ENCODE assay signal across 14 cellular contexts in genomic region chr16:68668266-68668665, GRCh38. TPM values are rescaled to one million over a fixed set of nuclear protein-coding genes. Genes with fewer than 3 reads are reported as not detected.
DNase-seq lines count a peak whose midpoint lies in the region; ATAC-seq, FAIRE-seq and TF ChIP-seq lines count a peak whose summit lies in the region.
"Had no signal": no experiment of that assay in that cellular context is flagged by ENCODE, and none has a peak within 500 bp of the region (broad histone marks: within the 10 kb centered on the region; RNA-seq: fewer than 3 reads in every experiment).

No MANE protein-coding gene starts in this region.

- intact Hi-C loops in GM12878 (cut with micrococcal nuclease; ENCODE audit: unreplicated experiment): no loop called here
- intact Hi-C loops in vagina (cut with DNase I): no loop called here

- peak; percentile 81 for FAIRE-seq in GM12878 (lab: Jason Lieb, UNC)
- FAIRE-seq: GM18507, H54 had no signal

- CTCF ChIA-PET in GM12878 (lab: Yijun Ruan, JAX): interaction anchor here (0.9 kb wide), 1 partner anchor 78 kb away, joined by 3 read pairs; no protein-coding TSS in a partner anchor

- no TSS peak for BruUV-seq in GM12878 (replicated peaks; lab: Mats Ljungman, UMichigan)

- no peaks in the 10 kb centered on the region for H3K79me2 ChIP-seq in GM12878 (ENCODE audit: control insufficient read depth, insufficient read depth, low read length)

- H3K4me3 ChIP-seq in GM12878 (no peak overlapping the region), vagina (no peak overlapping the region), HAP-1 (no peak overlapping the region)
- H3K4me3 ChIP-seq: thyroid gland had no signal

- no peak overlapping the region for H3K9ac ChIP-seq in GM12878 (ENCODE audit: control insufficient read depth, insufficient read depth, low read length)
- H3K9ac ChIP-seq: SK-N-SH had no signal

- TF ChIP-seq POLR2A in GM12878 (IDR thresholded peaks at IDR 0.05; ENCODE audit: low read depth, low read length) (no peak), vagina (IDR thresholded peaks at IDR 0.05) (no peak)

- no peak for TF ChIP-seq EP300 in GM12878 (IDR thresholded peaks at IDR 0.05; ENCODE audit: borderline replicate concordance in 1 of 2, control insufficient read depth in 1 of 2, low read depth in 2 of 2, low read length in 2 of 2)

- H3K27ac ChIP-seq in GM12878 (ENCODE audit: control insufficient read depth, insufficient read depth) (no peak overlapping the region; the same call in 1 of the 2 replicates), vagina (peak overlapping the region; percentile 33)
- H3K27ac ChIP-seq: thyroid gland had no signal

- no peak for TF ChIP-seq RAD21 in GM12878 (IDR thresholded peaks at IDR 0.05; ENCODE audit: insufficient read depth, low read depth, low read length)

- WGBS in GM12878 (ENCODE audit: insufficient coverage, insufficient replicate concordance, low lambda C conversion rate, missing lambda C conversion rate): 0% methylated on average over 4 of the region's 4 CpGs

- RAD21 ChIA-PET in GM12878 (lab: Charles Lee; ENCODE audit: unreplicated experiment): interaction anchor here (1.0 kb wide), 1 partner anchor 235 kb away, joined by 3 read pairs; no protein-coding TSS in a partner anchor

- no peaks in the 10 kb centered on the region for H3K9me3 ChIP-seq in GM12878 (replicated peaks; ENCODE audit: control insufficient read depth, insufficient read depth, low read length)
- no peaks in the 10 kb centered on the region for H3K9me3 ChIP-seq in vagina
- no peaks in the 10 kb centered on the region for H3K9me3 ChIP-seq in HAP-1
- H3K9me3 ChIP-seq: SK-N-SH, thyroid gland had no signal

- SMC1A ChIA-PET in GM12878 (lab: Charles Lee; ENCODE audit: uncharacterized antibody, unreplicated experiment): interaction anchor here (0.6 kb wide), 1 partner anchor 180 kb away, joined by 5 read pairs; no protein-coding TSS in a partner anchor

- H4K20me1 ChIP-seq in GM12878 (ENCODE audit: control insufficient read depth, insufficient read depth): no peaks in the 10 kb centered on the region

- peak; percentile 30 to 48 for DNase-seq in stimulated activated CD4-positive, alpha-beta T cell treated with anti-CD3 and anti-CD28 coated beads, Interleukin-15, amount 100 ng/mL, for 48 hours (ENCODE audit: low read depth in 2 of 2)
- DNase-seq in stimulated activated CD4-positive, alpha-beta T cell treated with anti-CD3 and anti-CD28 coated beads, Interleukin-12 subunit alpha, Interleukin-12 subunit beta, amount 100 ng/mL, for 4 hours: no peak
- DNase-seq in MV-4-11 (lab: John Stamatoyannopoulos, UW) (peak; percentile 95), GM12878 (ENCODE audit: low read depth, low spot score) (peak; percentile 24), vagina (ENCODE audit: extremely low spot score in 2 of 2) (no peak), HAP-1 (ENCODE audit: low spot score in 2 of 2) (no peak), NCI-H82 (lab: John Stamatoyannopoulos, UW) (no peak), NCI-H1694 treated with DMSO at 0.1 percent for 48 hours (lab: John Stamatoyannopoulos, UW) (no peak)
- DNase-seq: naive thymus-derived CD8-positive, alpha-beta T cell; SK-N-SH; thyroid gland had no signal

- H2AFZ ChIP-seq in GM12878 (ENCODE audit: control insufficient read depth, low read depth, low read length): 0 out of 2 replicates have a peak overlapping the region, but pooled peaks have one; percentile 16

- H3K27me3 ChIP-seq in GM12878 (replicated peaks in 1 of 2; ENCODE audit: control insufficient read depth in 2 of 2, insufficient read depth in 2 of 2, low read length in 1 of 2) (no peaks in the 10 kb centered on the region), vagina (no peaks in the 10 kb centered on the region), HAP-1 (ENCODE audit: low read depth) (no peaks in the 10 kb centered on the region)
- H3K27me3 ChIP-seq: thyroid gland had no signal

- ATAC-seq in GM12878: peak; percentile 89
- ATAC-seq: naive thymus-derived CD8-positive, alpha-beta T cell had no signal

- H3K36me3 ChIP-seq in GM12878 (ENCODE audit: control insufficient read depth in 2 of 2, insufficient read depth in 2 of 2, low read length in 1 of 2) (no peaks in the 10 kb centered on the region), vagina (no peaks in the 10 kb centered on the region), HAP-1 (replicated peaks) (no peaks in the 10 kb centered on the region)
- H3K36me3 ChIP-seq: thyroid gland had no signal

- in situ Hi-C loops in GM12878 (cut with MboI) (no loop called here), HAP-1 (cut with MboI; ENCODE audit: low sequenced_read_pairs) (no loop called here)

- TF ChIP-seq CTCF in GM12878 (IDR thresholded peaks at IDR 0.05 in 2 of 3, conservative IDR thresholded peaks at IDR 0.05 in 1 of 3; ENCODE audit: control insufficient read depth in 2 of 3, extremely low read depth in 1 of 3, insufficient read depth in 1 of 3, low read depth in 3 of 3, low read length in 3 of 3) (no peak), vagina (IDR thresholded peaks at IDR 0.05) (no peak)

- 0 out of 2 replicates have a peak overlapping the region, but pooled peaks have one; percentile 18 for H3K4me2 ChIP-seq in GM12878 (ENCODE audit: control insufficient read depth, insufficient read depth)
- H3K4me2 ChIP-seq: SK-N-SH had no signal

- POLR2A ChIA-PET in GM12878 (lab: Charles Lee): no interaction called here

- peaks cover 4% of the 10 kb centered on the region; the same call in 1 of the 2 replicates for H3K4me1 ChIP-seq in GM12878 (ENCODE audit: control insufficient read depth, insufficient read depth, low read length)
- H3K4me1 ChIP-seq in vagina: no peaks in the 10 kb centered on the region
- H3K4me1 ChIP-seq in HAP-1: no peaks in the 10 kb centered on the region
- H3K4me1 ChIP-seq: thyroid gland had no signal

TF ChIP-seq in GM12878, 131 proteins besides CTCF, POLR2A, EP300 and RAD21 (continues in another document):
- TF ChIP-seq EED (IDR thresholded peaks at IDR 0.05; ENCODE audit: low read depth) (peak; percentile 61), NBN (IDR thresholded peaks at IDR 0.05) (no peak), JUNB (IDR thresholded peaks at IDR 0.05) (peak; percentile 58), ZSCAN29 (IDR thresholded peaks at IDR 0.05) (no peak), SREBF1 (IDR thresholded peaks at IDR 0.05; ENCODE audit: low read length) (no peak), TARDBP (IDR thresholded peaks at IDR 0.05; ENCODE audit: borderline replicate concordance) (no peak), TBL1XR1 (IDR thresholded peaks at IDR 0.05; ENCODE audit: low read depth, low read length) (no peak), IKZF1 (conservative IDR thresholded peaks at IDR 0.05) (no peak), TCF3 (IDR thresholded peaks at IDR 0.05; ENCODE audit: borderline replicate concordance, insufficient read depth, low read depth, low read length) (no peak), FOXM1 (IDR thresholded peaks at IDR 0.05; ENCODE audit: low read depth, low read length) (no peak), RAD51 (IDR thresholded peaks at IDR 0.05) (no peak), FOS (IDR thresholded peaks at IDR 0.05; ENCODE audit: borderline replicate concordance, extremely low read depth, insufficient read length) (no peak)
- TF ChIP-seq, protein P1, sequence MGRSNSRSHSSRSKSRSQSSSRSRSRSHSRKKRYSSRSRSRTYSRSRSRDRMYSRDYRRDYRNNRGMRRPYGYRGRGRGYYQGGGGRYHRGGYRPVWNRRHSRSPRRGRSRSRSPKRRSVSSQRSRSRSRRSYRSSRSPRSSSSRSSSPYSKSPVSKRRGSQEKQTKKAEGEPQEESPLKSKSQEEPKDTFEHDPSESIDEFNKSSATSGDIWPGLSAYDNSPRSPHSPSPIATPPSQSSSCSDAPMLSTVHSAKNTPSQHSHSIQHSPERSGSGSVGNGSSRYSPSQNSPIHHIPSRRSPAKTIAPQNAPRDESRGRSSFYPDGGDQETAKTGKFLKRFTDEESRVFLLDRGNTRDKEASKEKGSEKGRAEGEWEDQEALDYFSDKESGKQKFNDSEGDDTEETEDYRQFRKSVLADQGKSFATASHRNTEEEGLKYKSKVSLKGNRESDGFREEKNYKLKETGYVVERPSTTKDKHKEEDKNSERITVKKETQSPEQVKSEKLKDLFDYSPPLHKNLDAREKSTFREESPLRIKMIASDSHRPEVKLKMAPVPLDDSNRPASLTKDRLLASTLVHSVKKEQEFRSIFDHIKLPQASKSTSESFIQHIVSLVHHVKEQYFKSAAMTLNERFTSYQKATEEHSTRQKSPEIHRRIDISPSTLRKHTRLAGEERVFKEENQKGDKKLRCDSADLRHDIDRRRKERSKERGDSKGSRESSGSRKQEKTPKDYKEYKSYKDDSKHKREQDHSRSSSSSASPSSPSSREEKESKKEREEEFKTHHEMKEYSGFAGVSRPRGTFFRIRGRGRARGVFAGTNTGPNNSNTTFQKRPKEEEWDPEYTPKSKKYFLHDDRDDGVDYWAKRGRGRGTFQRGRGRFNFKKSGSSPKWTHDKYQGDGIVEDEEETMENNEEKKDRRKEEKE (IDR thresholded peaks at IDR 0.05): no peak
- TF ChIP-seq, protein P2, sequence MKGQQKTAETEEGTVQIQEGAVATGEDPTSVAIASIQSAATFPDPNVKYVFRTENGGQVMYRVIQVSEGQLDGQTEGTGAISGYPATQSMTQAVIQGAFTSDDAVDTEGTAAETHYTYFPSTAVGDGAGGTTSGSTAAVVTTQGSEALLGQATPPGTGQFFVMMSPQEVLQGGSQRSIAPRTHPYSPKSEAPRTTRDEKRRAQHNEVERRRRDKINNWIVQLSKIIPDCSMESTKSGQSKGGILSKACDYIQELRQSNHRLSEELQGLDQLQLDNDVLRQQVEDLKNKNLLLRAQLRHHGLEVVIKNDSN (IDR thresholded peaks at IDR 0.05; ENCODE audit: borderline replicate concordance, extremely low read length, insufficient read depth, low read depth, low read length): no peak

RNA-seq across cellular contexts. Expression of gene CDH3, which starts 23.2 kb away (rescaled TPM):
- 0.33 and 0.34 TPM in 2 replicates for total RNA-seq in GM12878 (2013; cell fraction: nucleolus; rRNA removed)
- total RNA-seq in GM12878 (2014; rRNA removed) (0.05 and 0.34 TPM in 2 replicates), GM12878 (2014; rRNA removed; fragmentation: Illumina TruSeq; extraction: Trizol) (not detected in 2 replicates), GM12878 (2021) (0.13 and 0.44 TPM in 2 replicates), vagina (35.4 TPM)
- not detected for polyA plus RNA-seq in GM12878 (2011; ENCODE audit: low read depth)
- polyA plus RNA-seq in GM12878 (2011; rRNA removed) (0.08 TPM in 1 of 2 replicates, not detected in the other), GM12878 (2014; fragmentation: Illumina TruSeq; extraction: Trizol) (0.12 TPM in 1 of 2 replicates, not detected in the other), GM12878 (2014; fragmentation: Nextera tagmentation; extraction: Ambion mirVana) (not detected), GM12878 (2014; rRNA removed) (0.05 and 0.08 TPM in 2 replicates), GM12878 (2016; fragmentation: Nextera tagmentation; extraction: Ambion mirVana) (not detected)
- polyA plus RNA-seq in GM12878 (2011; cell fraction: cytosol; rRNA removed): 0.05 and 0.12 TPM in 2 replicates
- polyA plus RNA-seq in GM12878 (2011; cell fraction: nucleus; rRNA removed): not detected in 2 replicates
- polyA plus RNA-seq in GM12878 (2012): 0.05 TPM in 1 of 2 replicates, not detected in the other
- polyA minus RNA-seq in GM12878 (2011; rRNA and poly(A)+ RNA removed): 0.15 and 0.22 TPM in 2 replicates
- not detected in 2 replicates for polyA minus RNA-seq in GM12878 (2011; cell fraction: cytosol; rRNA and poly(A)+ RNA removed)
- 0.12 TPM in 1 of 2 replicates, not detected in the other for polyA minus RNA-seq in GM12878 (2011; cell fraction: nucleus; rRNA and poly(A)+ RNA removed)
- polyA plus RNA-seq: CD14-positive monocyte; naive thymus-derived CD8-positive, alpha-beta T cell; SK-N-SH had no signal

Comparison
In these comparisons a context has a peak if more than half of its experiments do, and no peak if none do; other contexts are left out.
1. DNase-seq: peak in stimulated activated CD4-positive, alpha-beta T cell treated with anti-CD3 and anti-CD28 coated beads, Interleukin-15, amount 100 ng/mL, for 48 hours (2 of 2), MV-4-11 (single experiment) and GM12878 (single experiment); none in stimulated activated CD4-positive, alpha-beta T cell treated with anti-CD3 and anti-CD28 coated beads, Interleukin-12 subunit alpha, Interleukin-12 subunit beta, amount 100 ng/mL, for 4 hours (single experiment), vagina (0 of 2), HAP-1 (0 of 2), NCI-H82 (single experiment) and NCI-H1694 treated with DMSO at 0.1 percent for 48 hours (single experiment).
2. RNA of gene CDH3, which starts 23.2 kb away (total RNA-seq): 35.4 TPM in vagina (single experiment); 0.05 to 0.44 TPM in GM12878; every median in the first group is over 10 times any median in the second.